Comparison of ENCODE assay signal across 21 cellular contexts in genomic region chr5:43530648-43531047, GRCh38.
"Had no signal": no experiment of that assay in that cellular context is flagged by ENCODE, and none has a peak within 500 bp of the region (broad histone marks: within the 10 kb centered on the region; RNA-seq: fewer than 3 reads in every experiment).

No MANE protein-coding gene starts in this region.

- DNase-seq: activated CD4-positive, alpha-beta T cell treated with anti-CD3 and anti-CD28 coated beads, Interleukin-2, amount 10 ng/mL, durations not matched to agents 24 days and 14 days; activated CD4-positive, CD25-positive, alpha-beta regulatory T cell; activated CD8-positive, alpha-beta memory T cell treated with anti-CD3 and anti-CD28 coated beads, Interleukin-2, amount 50 U/mL, for 48 hours; anterior cingulate cortex; brain microvascular endothelial cell; cortex of kidney; effector memory CD4-positive, alpha-beta T cell; foreskin keratinocyte; glutamatergic neuron; hypothalamus; left ventricle myocardium inferior; mucosa of descending colon; nucleus accumbens; posterior cingulate gyrus; small intestine; stimulated activated CD4-positive, alpha-beta T cell treated with anti-CD3 and anti-CD28 coated beads, Interleukin-4, amount 100 ng/mL, for 4 hours; stimulated activated CD8-positive, alpha-beta memory T cell treated with anti-CD3 and anti-CD28 coated beads, Interleukin-4, amount 100 ng/mL, for 48 hours; stimulated activated naive CD4-positive, alpha-beta T cell treated with Interleukin-2 at 50 U/mL for 16 hours; substantia nigra had no signal

- H3K27me3 ChIP-seq: brain microvascular endothelial cell, foreskin keratinocyte, tibial nerve had no signal

- H3K27ac ChIP-seq: brain microvascular endothelial cell, foreskin keratinocyte, left ventricle myocardium inferior, tibial nerve had no signal

- H3K9me3 ChIP-seq: left ventricle myocardium inferior, mucosa of descending colon, tibial nerve had no signal

- H3K4me1 ChIP-seq: foreskin keratinocyte, left ventricle myocardium inferior, tibial nerve had no signal

- ATAC-seq: foreskin keratinocyte; mucosa of descending colon; natural killer cell treated with Interleukin-12 subunit alpha and Interleukin-12 subunit beta and Interleukin-15 and Interleukin-18, amount 100 ng/mL, for 72 hours had no signal

- H3K4me3 ChIP-seq: left ventricle myocardium inferior, mucosa of descending colon, tibial nerve had no signal
